In genomic region chr3:112799946-112800345, GRCh38 we compare ENCODE assay signal across 22 cellular contexts. TPM values are rescaled to one million over a fixed set of nuclear protein-coding genes. Genes with fewer than 3 reads are reported as not detected.
A peak's percentile ranks its signal among the peaks of the same experiment; 100 is the strongest.
DNase-seq lines count a peak whose midpoint lies in the region; ATAC-seq and TF ChIP-seq lines count a peak whose summit lies in the region.
"Had no signal": no experiment of that assay in that cellular context is flagged by ENCODE, and none has a peak within 500 bp of the region (broad histone marks: within the 10 kb centered on the region; RNA-seq: fewer than 3 reads in every experiment).

No MANE protein-coding gene starts in this region.

- H2AFZ ChIP-seq in Loucy (ENCODE audit: low read length), result peak overlapping the region; percentile 72

- H3K9me3 ChIP-seq in Loucy (ENCODE audit: insufficient read depth, low read depth, low read length), result no peaks in the 10 kb centered on the region
- H3K9me3 ChIP-seq: adrenal gland, tibial nerve had no signal

- H3K27ac ChIP-seq in mesendoderm (ENCODE audit: low read depth, low read length), result no peak overlapping the region
- H3K27ac ChIP-seq: adrenal gland, dorsolateral prefrontal cortex, tibial nerve had no signal

- ATAC-seq in GM21529 (IDR thresholded peaks at IDR 0.05; ENCODE audit: unreplicated experiment), result no peak
- no peak for ATAC-seq in HG02763 (IDR thresholded peaks at IDR 0.05; ENCODE audit: unreplicated experiment)
- ATAC-seq: Panc1 had no signal

- H3K18ac ChIP-seq in mesendoderm (ENCODE audit: low read length), result no peak overlapping the region

- no peak overlapping the region for H3K23ac ChIP-seq in mesendoderm (ENCODE audit: low read length)

- no peaks in the 10 kb centered on the region for H3K36me3 ChIP-seq in Loucy (ENCODE audit: insufficient read depth, low read length)
- no peaks in the 10 kb centered on the region for H3K36me3 ChIP-seq in mesendoderm (ENCODE audit: control insufficient read depth, insufficient read depth, low read length)
- H3K36me3 ChIP-seq: adrenal gland, tibial nerve had no signal

- H2BK5ac ChIP-seq in mesendoderm (ENCODE audit: low read length), result no peak overlapping the region

- H3K79me2 ChIP-seq in Loucy (ENCODE audit: insufficient read depth, low read length), result no peaks in the 10 kb centered on the region
- H3K79me2 ChIP-seq in mesendoderm (ENCODE audit: control insufficient read depth, insufficient read depth, low read length), result no peaks in the 10 kb centered on the region

- no peaks in the 10 kb centered on the region for H3K9me2 ChIP-seq in Loucy (replicated peaks; ENCODE audit: low read depth, low read length)

- no peak overlapping the region for H2BK15ac ChIP-seq in mesendoderm (replicated peaks; ENCODE audit: low read depth)

- peak; percentile 26 for DNase-seq in DMS53 treated with DMSO at 0.1 percent for 48 hours (lab: John Stamatoyannopoulos, UW; ENCODE audit: unreplicated experiment)
- peak; percentile 22 for DNase-seq in choroid plexus epithelial cell (ENCODE audit: low read depth)
- no peak for DNase-seq in mesendoderm
- no peak for DNase-seq in GM10248 (ENCODE audit: extremely low spot score)
- DNase-seq in Kasumi-1 (lab: John Stamatoyannopoulos, UW), result no peak
- DNase-seq: activated CD8-positive, alpha-beta memory T cell treated with anti-CD3 and anti-CD28 coated beads, Interleukin-2, amount 50 U/mL, for 48 hours; activated gamma-delta T cell; adrenal gland; caudate nucleus; dorsolateral prefrontal cortex; EL; H9; kidney glomerular epithelial cell; NCI-H1436; NCI-H82; stimulated activated naive CD4-positive, alpha-beta T cell treated with Interleukin-2 at 50 U/mL for 16 hours had no signal

- no peak overlapping the region for H3K4ac ChIP-seq in mesendoderm (ENCODE audit: low read depth, low read length)

- H2AK5ac ChIP-seq in mesendoderm (ENCODE audit: low read length), result no peak overlapping the region

- H4K20me1 ChIP-seq in Loucy (ENCODE audit: insufficient read depth, low read length, poor library complexity, severe bottlenecking), result no peaks in the 10 kb centered on the region

- H2BK120ac ChIP-seq in mesendoderm (ENCODE audit: low read depth, low read length), result peak overlapping the region; percentile 28

- H3K4me1 ChIP-seq in Loucy (ENCODE audit: insufficient read depth, low read length, poor library complexity, severe bottlenecking) (no peaks in the 10 kb centered on the region), mesendoderm (ENCODE audit: control insufficient read depth, low read depth, low read length) (no peaks in the 10 kb centered on the region)

- H3K9ac ChIP-seq in Loucy (ENCODE audit: low read depth, low read length, poor library complexity, severe bottlenecking) (no peak overlapping the region), mesendoderm (ENCODE audit: low read length) (no peak overlapping the region)

- H3K27me3 ChIP-seq in Loucy (ENCODE audit: insufficient read depth, low read length, poor library complexity, severe bottlenecking) (no peaks in the 10 kb centered on the region), mesendoderm (ENCODE audit: insufficient read depth, low read length, poor library complexity) (no peaks in the 10 kb centered on the region)
- H3K27me3 ChIP-seq: adrenal gland, dorsolateral prefrontal cortex, tibial nerve had no signal

- H3K4me3 ChIP-seq in Loucy (ENCODE audit: low read length, poor library complexity, severe bottlenecking), result no peak overlapping the region
- no peak overlapping the region for H3K4me3 ChIP-seq in choroid plexus epithelial cell (ENCODE audit: low read depth, low read length)
- no peak overlapping the region for H3K4me3 ChIP-seq in mesendoderm (ENCODE audit: low read length)
- H3K4me3 ChIP-seq: adrenal gland, dorsolateral prefrontal cortex, tibial nerve had no signal

- CTCF ChIA-PET in GM10248 (lab: Yijun Ruan, JAX), result interaction anchor here (0.7 to 1.9 kb wide), 5 partner anchors 14 to 507 kb away, joined by 3 to 5 read pairs (median 4); partner anchors contain the start of gene SLC9C1

- no peaks in the 10 kb centered on the region for H3K79me1 ChIP-seq in mesendoderm (ENCODE audit: low read length)

- H4K5ac ChIP-seq in mesendoderm (ENCODE audit: low read length), result no peak overlapping the region

- POLR2A ChIA-PET in GM10248 (lab: Yijun Ruan, JAX), result no interaction called here

- H3K4me2 ChIP-seq in Loucy (ENCODE audit: low read depth, low read length, poor library complexity, severe bottlenecking) (no peak overlapping the region), mesendoderm (ENCODE audit: low read length) (no peak overlapping the region)

- no peak for TF ChIP-seq CTCF in Loucy (conservative IDR thresholded peaks at IDR 0.05; ENCODE audit: low read length)
- TF ChIP-seq CTCF in choroid plexus epithelial cell (conservative IDR thresholded peaks at IDR 0.05; ENCODE audit: low read depth, low read length), result no peak
- TF ChIP-seq CTCF in GM10248 (IDR thresholded peaks at IDR 0.05; ENCODE audit: control extremely low read depth, extremely low read depth, low read depth, missing control alignments), result no peak

- no peak overlapping the region for H3K56ac ChIP-seq in mesendoderm (ENCODE audit: low read length)

- no peak overlapping the region for H4K8ac ChIP-seq in mesendoderm (ENCODE audit: low read depth, low read length)

- no peaks in the 10 kb centered on the region for H3F3A ChIP-seq in Loucy (ENCODE audit: low read depth)

RNA-seq across cellular contexts. Expression of gene CD200R1L, which starts 46.7 kb away (rescaled TPM):
- not detected for polyA plus RNA-seq in mesendoderm (2013, experiment 1 of 2)
- polyA plus RNA-seq in mesendoderm (2013, experiment 2 of 2), result not detected
- polyA plus RNA-seq: adrenal gland, neural cell had no signal

Comparison
In these comparisons a context has a peak if more than half of its experiments do, and no peak if none do; other contexts are left out.
1. DNase-seq: peak in DMS53 treated with DMSO at 0.1 percent for 48 hours (single experiment) and choroid plexus epithelial cell (single experiment); none in mesendoderm (single experiment), GM10248 (single experiment) and Kasumi-1 (0 of 2).